ENCODE assay signal across 26 cellular contexts in the genomic region with DNA sequence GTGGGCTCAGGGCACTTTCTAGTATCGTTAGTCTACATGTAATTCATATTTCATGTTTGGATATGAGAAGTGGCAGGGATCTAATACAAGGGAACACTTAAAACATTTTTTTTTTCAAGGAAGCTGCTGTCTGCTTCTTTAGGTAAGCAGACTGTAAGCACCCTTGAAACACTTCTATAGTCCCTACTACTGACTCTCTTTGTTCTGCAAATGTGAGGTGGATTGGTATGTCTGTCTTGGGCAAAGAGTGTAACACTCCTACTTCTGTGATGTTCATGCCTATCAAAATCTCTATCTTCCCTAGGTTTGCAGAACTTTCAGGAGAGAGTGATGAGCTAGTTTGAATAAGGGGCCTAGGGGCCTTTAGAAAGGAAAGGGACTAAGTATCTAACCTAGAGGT.
"Had no signal": no experiment of that assay in that cellular context is flagged by ENCODE, and none has a peak within 500 bp of the region (broad histone marks: within the 10 kb centered on the region; RNA-seq: fewer than 3 reads in every experiment).

No MANE protein-coding gene starts in this region.

- H3K9me3 ChIP-seq: colonic mucosa, esophagus muscularis mucosa, gastroesophageal sphincter, heart left ventricle, left lung, lower lobe of right lung, mucosa of descending colon had no signal

- H3K4me1 Mint-ChIP-seq: endodermal cell, mesothelial cell of epicardium, natural killer cell had no signal

- H3K36me3 Mint-ChIP-seq: mesothelial cell of epicardium, naive B cell, natural killer cell had no signal

- H3K79me2 ChIP-seq: hepatocyte had no signal

- H3K9me3 Mint-ChIP-seq: dendritic cell treated with granulocyte-macrophage colony-stimulating factor and Interleukin-4, amounts not matched to agents 40 ng/mL and 50 ng/mL, for 4 days; effector memory CD8-positive, alpha-beta T cell; endodermal cell; mesothelial cell of epicardium; naive B cell; natural killer cell had no signal

- H3K27me3 ChIP-seq: colonic mucosa, esophagus muscularis mucosa, gastroesophageal sphincter, heart left ventricle, left lung had no signal

- H3K4me3 ChIP-seq: colonic mucosa, esophagus muscularis mucosa, gastroesophageal sphincter, heart left ventricle, hepatocyte, left lung, lower lobe of right lung, mucosa of descending colon had no signal

- H3K4me1 ChIP-seq: colonic mucosa, esophagus muscularis mucosa, foreskin keratinocyte, gastroesophageal sphincter, lower lobe of right lung had no signal

- FAIRE-seq: endometrium, frontal cortex, islet of Langerhans, keratinocyte had no signal

- ATAC-seq: effector memory CD8-positive, alpha-beta T cell; foreskin keratinocyte; gastroesophageal sphincter; heart left ventricle; left cardiac atrium; left lung; left ventricle myocardium superior; lower lobe of right lung; natural killer cell had no signal

- H2AFZ ChIP-seq: hepatocyte had no signal

- H3K36me3 ChIP-seq: colonic mucosa, esophagus muscularis mucosa, gastroesophageal sphincter, heart left ventricle, left lung, lower lobe of right lung had no signal

- H3K27ac ChIP-seq: colonic mucosa, epithelial cell of prostate, esophagus muscularis mucosa, foreskin keratinocyte, gastroesophageal sphincter, heart left ventricle, hepatocyte, left lung, lower lobe of right lung had no signal

- H3K4me3 Mint-ChIP-seq: dendritic cell treated with granulocyte-macrophage colony-stimulating factor and Interleukin-4, amounts not matched to agents 40 ng/mL and 50 ng/mL, for 4 days; effector memory CD8-positive, alpha-beta T cell; endodermal cell; mesothelial cell of epicardium; naive B cell; natural killer cell had no signal

- DNase-seq: colonic mucosa; cortex of kidney; effector CD8-positive, alpha-beta T cell; effector memory CD8-positive, alpha-beta T cell; endodermal cell; erythroblast; foreskin keratinocyte; heart left ventricle; left cardiac atrium; left lung; left ventricle myocardium superior; lower lobe of right lung; mesenchymal stem cell; naive B cell; natural killer cell had no signal

- H3K4me2 ChIP-seq: hepatocyte had no signal

- H3K27ac Mint-ChIP-seq: effector memory CD8-positive, alpha-beta T cell; endodermal cell; mesothelial cell of epicardium; naive B cell; natural killer cell had no signal
